1 cellular context compared by ENCODE assay signal in genomic region chr17:80978499-80979497, GRCh38.
TF ChIP-seq lines count a peak whose summit lies in the region.

No MANE protein-coding gene starts in this region.

TF ChIP-seq in IMR-90, 13 proteins besides CTCF, POLR2A, EP300 and RAD21 (continued from another document):
- TF ChIP-seq NFE2L2 (IDR thresholded peaks at IDR 0.05; ENCODE audit: low read depth, low read length): no peak
- no peak for TF ChIP-seq CHD1 (IDR thresholded peaks at IDR 0.05; ENCODE audit: low read depth, low read length)
- no peak for TF ChIP-seq BHLHE40 (IDR thresholded peaks at IDR 0.05; ENCODE audit: low read depth, low read length)
- no peak for TF ChIP-seq FOS (IDR thresholded peaks at IDR 0.05; ENCODE audit: low read depth, low read length)
- TF ChIP-seq RFX5 (IDR thresholded peaks at IDR 0.05; ENCODE audit: low read depth, low read length): no peak
